In the genomic region with DNA sequence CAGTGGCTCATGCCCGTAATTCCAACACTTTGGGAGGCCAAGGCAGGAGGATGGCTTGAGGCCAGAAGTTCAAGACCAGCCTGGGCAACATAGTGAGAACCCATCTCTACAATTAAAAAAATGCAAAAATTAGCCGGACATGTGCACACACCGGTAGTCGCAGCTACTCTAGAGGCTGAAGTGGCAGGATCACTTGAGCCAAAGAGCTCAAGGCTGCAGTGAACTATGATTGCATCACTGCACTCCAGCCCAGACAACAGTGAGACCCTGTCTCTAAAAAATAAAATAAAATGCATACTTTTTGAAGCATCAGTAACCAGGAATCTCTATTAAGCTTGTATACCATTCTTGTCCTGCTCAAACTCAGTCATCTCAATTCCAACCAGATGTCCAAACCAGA, we compare ENCODE assay signal across 15 cellular contexts.
"Had no signal": no experiment of that assay in that cellular context is flagged by ENCODE, and none has a peak within 500 bp of the region (broad histone marks: within the 10 kb centered on the region; RNA-seq: fewer than 3 reads in every experiment).

No MANE protein-coding gene starts in this region.

- H3K27me3 ChIP-seq: esophagus muscularis mucosa, gastrocnemius medialis, right atrium auricular region, suprapubic skin, tibial artery had no signal

- H3K4me1 ChIP-seq: right atrium auricular region had no signal

- H3K9me3 Mint-ChIP-seq: effector memory CD8-positive, alpha-beta T cell had no signal

- DNase-seq: effector memory CD8-positive, alpha-beta T cell; gastrocnemius medialis; heart right ventricle; hypothalamus; left ventricle myocardium inferior; naive thymus-derived CD8-positive, alpha-beta T cell; posterior cingulate gyrus; small intestine; stimulated activated CD4-positive, alpha-beta T cell treated with anti-CD3 and anti-CD28 coated beads, Interleukin-12 subunit alpha, Interleukin-12 subunit beta, amount 100 ng/mL, for 4 hours; tibial artery had no signal

- H3K27ac Mint-ChIP-seq: naive thymus-derived CD8-positive, alpha-beta T cell had no signal

- H3K36me3 ChIP-seq: esophagus muscularis mucosa, gastrocnemius medialis, heart right ventricle, left ventricle myocardium inferior, right atrium auricular region, suprapubic skin, tibial artery had no signal

- H3K9me3 ChIP-seq: esophagus muscularis mucosa, gastrocnemius medialis, heart right ventricle, mucosa of descending colon, right atrium auricular region, suprapubic skin, tibial artery had no signal

- H3K27ac ChIP-seq: epithelial cell of prostate, esophagus muscularis mucosa, gastrocnemius medialis, heart right ventricle, left ventricle myocardium inferior, right atrium auricular region, suprapubic skin had no signal

- H3K4me3 ChIP-seq: esophagus muscularis mucosa, gastrocnemius medialis, heart right ventricle, left ventricle myocardium inferior, mucosa of descending colon, right atrium auricular region, suprapubic skin, tibial artery had no signal

- ATAC-seq: effector memory CD8-positive, alpha-beta T cell; gastrocnemius medialis; heart right ventricle; naive thymus-derived CD8-positive, alpha-beta T cell had no signal

- H3K4me3 Mint-ChIP-seq: effector memory CD8-positive, alpha-beta T cell; naive thymus-derived CD8-positive, alpha-beta T cell had no signal

- H3K4me1 Mint-ChIP-seq: naive thymus-derived CD8-positive, alpha-beta T cell had no signal
